ENCODE assay signal across 8 cellular contexts in genomic region chr4:118865091-118865708, GRCh38. TPM values are rescaled to one million over a fixed set of nuclear protein-coding genes. Genes with fewer than 3 reads are reported as not detected.
A peak's percentile ranks its signal among the peaks of the same experiment; 100 is the strongest.
DNase-seq lines count a peak whose midpoint lies in the region; ATAC-seq, FAIRE-seq and TF ChIP-seq lines count a peak whose summit lies in the region.

No MANE protein-coding gene starts in this region.

- no peak overlapping the region for H3K4me3 ChIP-seq in Caco-2 (ENCODE audit: low read depth, low read length)
- no peak overlapping the region for H3K4me3 ChIP-seq in keratinocyte (ENCODE audit: control insufficient read depth in 2 of 3, extremely low read depth in 1 of 3, insufficient read depth in 2 of 3, low read depth in 1 of 3, low read length in 3 of 3)
- H3K4me3 ChIP-seq in upper lobe of left lung, result no peak overlapping the region

- H3K9me3 Mint-ChIP-seq in Caco-2 (ENCODE audit: unreplicated experiment), result no peaks in the 10 kb centered on the region

- FAIRE-seq in keratinocyte (lab: Jason Lieb, UNC), result peak; percentile 99

- dilution Hi-C loops in keratinocyte (cut with MboI; ENCODE audit: extremely low pct_ligation_motif_present, low sequenced_read_pairs), result no loop called here

- H3K27ac ChIP-seq in keratinocyte (ENCODE audit: control insufficient read depth, insufficient read depth, low read length) (no peak overlapping the region), upper lobe of left lung (no peak overlapping the region)

- intact Hi-C loops in Caco-2 (cut with micrococcal nuclease; ENCODE audit: unreplicated experiment), result loop anchor here (1.0 kb wide), 1 partner anchor 93 kb away; no protein-coding TSS in a partner anchor

- ATAC-seq in HG03565 (IDR thresholded peaks at IDR 0.05; ENCODE audit: unreplicated experiment) (peak; percentile 75), upper lobe of left lung (ENCODE audit: low FRiP score in 2 of 2) (peak; percentile 68 to 79)

- TF ChIP-seq POLR2A in upper lobe of left lung (IDR thresholded peaks at IDR 0.05), result no peak

- BruUV-seq in Caco-2 (replicated peaks; lab: Mats Ljungman, UMichigan), result no TSS peak

- TF ChIP-seq CTCF in Caco-2 (IDR thresholded peaks at IDR 0.05; ENCODE audit: insufficient read depth in 1 of 2, low read depth in 1 of 2, low read length in 1 of 2, severe bottlenecking in 1 of 2, unreplicated experiment in 1 of 2) (peak; percentile 57 to 82), keratinocyte (optimal IDR thresholded peaks at IDR 0.05 in 1 of 3, IDR thresholded peaks at IDR 0.05 in 1 of 3, conservative IDR thresholded peaks at IDR 0.05 in 1 of 3; ENCODE audit: extremely low read depth in 1 of 3, insufficient read depth in 2 of 3, low read length in 3 of 3) (peak; percentile 77 to 90 (median 87)), upper lobe of left lung (IDR thresholded peaks at IDR 0.05) (peak; percentile 23 to 54 (median 44))

- H3K4me1 Mint-ChIP-seq in Caco-2 (ENCODE audit: low read depth, unreplicated experiment), result no peaks in the 10 kb centered on the region

- H3K4me1 ChIP-seq in Caco-2, result no peaks in the 10 kb centered on the region
- H3K4me1 ChIP-seq in keratinocyte (ENCODE audit: control insufficient read depth, extremely low read depth, insufficient read depth, low read length), result peaks cover 3% of the 10 kb centered on the region
- no peaks in the 10 kb centered on the region for H3K4me1 ChIP-seq in upper lobe of left lung

- no peaks in the 10 kb centered on the region for H3K79me2 ChIP-seq in keratinocyte (ENCODE audit: control insufficient read depth, insufficient read depth, low read length)

- H3K36me3 ChIP-seq in Caco-2 (ENCODE audit: control insufficient read depth, insufficient read depth, low read length) (no peaks in the 10 kb centered on the region), keratinocyte (ENCODE audit: control insufficient read depth in 2 of 2, extremely low read depth in 1 of 2, insufficient read depth in 2 of 2, low read length in 2 of 2) (no peaks in the 10 kb centered on the region), upper lobe of left lung (no peaks in the 10 kb centered on the region)

- H3K4me3 Mint-ChIP-seq in Caco-2 (ENCODE audit: unreplicated experiment), result no peak overlapping the region

- H3K27ac Mint-ChIP-seq in Caco-2 (ENCODE audit: unreplicated experiment), result no peak overlapping the region

- H2AFZ ChIP-seq in keratinocyte (ENCODE audit: control insufficient read depth, low read length), result peak overlapping the region; percentile 71

- POLR2A ChIA-PET in Caco-2 (lab: Charles Lee), result no interaction called here

- H3K27me3 ChIP-seq in Caco-2 (replicated peaks; ENCODE audit: control insufficient read depth, insufficient read depth, low read length) (no peaks in the 10 kb centered on the region), keratinocyte (ENCODE audit: control insufficient read depth, extremely low read depth, insufficient read depth, low read length) (no peaks in the 10 kb centered on the region), upper lobe of left lung (no peaks in the 10 kb centered on the region)

- WGBS in upper lobe of left lung, 2 donors, result 9 to 20% methylated on average over 5 of the region's 5 CpGs

- H3K9ac ChIP-seq in keratinocyte (ENCODE audit: control insufficient read depth, extremely low read depth, insufficient read depth, low read length), result no peak overlapping the region

- CTCF ChIA-PET in Caco-2 (lab: Charles Lee), result interaction anchor here (0.5 to 1.1 kb wide), 5 partner anchors 24 to 104 kb away, joined by 3 to 7 read pairs (median 3); no protein-coding TSS in a partner anchor

- H3K9me1 ChIP-seq in keratinocyte (ENCODE audit: control insufficient read depth, extremely low read depth, insufficient read depth, low read length), result no peaks in the 10 kb centered on the region

- H3K36me3 Mint-ChIP-seq in Caco-2 (ENCODE audit: insufficient read depth, unreplicated experiment), result no peaks in the 10 kb centered on the region

- H3K9me3 ChIP-seq in Caco-2 (no peaks in the 10 kb centered on the region), keratinocyte (ENCODE audit: control insufficient read depth, low read depth, low read length) (no peaks in the 10 kb centered on the region), upper lobe of left lung (no peaks in the 10 kb centered on the region)

- peaks cover 11% of the 10 kb centered on the region for H3K27me3 Mint-ChIP-seq in Caco-2 (ENCODE audit: insufficient read depth, unreplicated experiment)

- DNase-seq in Caco-2 (peak; percentile 60 to 71), GM19240 (ENCODE audit: insufficient read length, low spot score) (peak; percentile 14), NCI-H748 treated with DMSO at 0.1 percent for 48 hours (lab: John Stamatoyannopoulos, UW) (peak; percentile 26), T47D (ENCODE audit: low read depth in 1 of 2, low spot score in 1 of 2) (peak; percentile 46 to 83), keratinocyte (ENCODE audit: low read depth, low spot score) (peak; percentile 19), upper lobe of left lung (peak in 1 of 2 donors; percentile 53)
- DNase-seq in activated CD8-positive, alpha-beta memory T cell treated with anti-CD3 and anti-CD28 coated beads, Interleukin-2, amount 50 U/mL, for 4 hours, result no peak

- H4K20me1 ChIP-seq in keratinocyte (ENCODE audit: control insufficient read depth, extremely low read depth, insufficient read depth, low read length), result no peaks in the 10 kb centered on the region

- in situ Hi-C loops in T47D (cut with HindIII; ENCODE audit: low pct_unique_long_range_greater_than_20kb, low sequenced_read_pairs), result no loop called here

- TF ChIP-seq EP300 in upper lobe of left lung (IDR thresholded peaks at IDR 0.05), result no peak

- no peak overlapping the region for H3K4me2 ChIP-seq in keratinocyte (ENCODE audit: control insufficient read depth, extremely low read depth, insufficient read depth, low read depth, low read length)

RNA-seq across cellular contexts. Expression of gene SYNPO2, which starts 23.5 kb away (rescaled TPM):
- total RNA-seq in Caco-2 (2022), result 0.09 and 0.16 TPM in 2 replicates
- polyA plus RNA-seq in keratinocyte, result 0.19 to 0.77 TPM (median 0.34 TPM) in 3 replicates
- 1.9 TPM for polyA plus RNA-seq in keratinocyte (2011; ENCODE audit: low read depth)
- 0.34 and 0.39 TPM in 2 replicates for polyA plus RNA-seq in keratinocyte (2011; cell fraction: cytosol; rRNA removed)
- polyA plus RNA-seq in keratinocyte (2011; cell fraction: nucleus; rRNA removed), result 0.85 and 1.1 TPM in 2 replicates
- 0.21 and 1.2 TPM in 2 replicates for polyA plus RNA-seq in keratinocyte (2012; ENCODE audit: low replicate concordance)
- 0.30 to 2.9 TPM (median 0.70 TPM) in 3 replicates for polyA minus RNA-seq in keratinocyte
- polyA minus RNA-seq in keratinocyte (2011; cell fraction: cytosol; rRNA and poly(A)+ RNA removed), result 0.38 TPM
- polyA minus RNA-seq in keratinocyte (2011; cell fraction: nucleus; rRNA and poly(A)+ RNA removed), result 0.63 and 2.4 TPM in 2 replicates
- 10 to 100 TPM in 4 of 6 donors, 1 to 10 TPM in 2; 7.9 to 56.3 (median 17.0) TPM for total RNA-seq in upper lobe of left lung

RNA-seq across cellular contexts. Expression of gene SEC24D, which starts 29.3 kb away (rescaled TPM):
- total RNA-seq in Caco-2 (2022) (32.0 and 33.0 TPM in 2 replicates), upper lobe of left lung (10 to 100 TPM; 33.5 to 86.7 (median 50.3) TPM)
- 17.7 to 27.9 TPM (median 24.9 TPM) in 3 replicates for polyA plus RNA-seq in keratinocyte
- polyA plus RNA-seq in keratinocyte (2011; ENCODE audit: low read depth), result 5.2 TPM
- 13.4 and 26.7 TPM in 2 replicates for polyA plus RNA-seq in keratinocyte (2011; cell fraction: cytosol; rRNA removed)
- 43.2 TPM in 2 replicates for polyA plus RNA-seq in keratinocyte (2011; cell fraction: nucleus; rRNA removed)
- 9.8 and 25.3 TPM in 2 replicates for polyA plus RNA-seq in keratinocyte (2012; ENCODE audit: low replicate concordance)
- 16.0 to 54.7 TPM (median 40.7 TPM) in 3 replicates for polyA minus RNA-seq in keratinocyte
- 15.7 TPM for polyA minus RNA-seq in keratinocyte (2011; cell fraction: cytosol; rRNA and poly(A)+ RNA removed)
- polyA minus RNA-seq in keratinocyte (2011; cell fraction: nucleus; rRNA and poly(A)+ RNA removed), result 29.1 and 64.8 TPM in 2 replicates
